ENCODE assay signal across 17 cellular contexts in genomic region chr5:142317173-142317572, GRCh38. TPM values are rescaled to one million over a fixed set of nuclear protein-coding genes. Genes with fewer than 3 reads are reported as not detected.
A peak's percentile ranks its signal among the peaks of the same experiment; 100 is the strongest.
DNase-seq lines count a peak whose midpoint lies in the region; ATAC-seq and TF ChIP-seq lines count a peak whose summit lies in the region.
"Had no signal": no experiment of that assay in that cellular context is flagged by ENCODE, and none has a peak within 500 bp of the region (broad histone marks: within the 10 kb centered on the region; RNA-seq: fewer than 3 reads in every experiment).

No MANE protein-coding gene starts in this region.

- H3K36me3 Mint-ChIP-seq in MCF 10A (ENCODE audit: insufficient read depth, unreplicated experiment) (peaks cover 15% of the 10 kb centered on the region), neural crest cell (ENCODE audit: low read depth) (peaks cover 11% of the 10 kb centered on the region)

- H3K36me3 ChIP-seq in mammary epithelial cell (ENCODE audit: insufficient read depth, low read length) (peaks cover 10% of the 10 kb centered on the region), heart left ventricle (peaks cover 0 to 28% (median 16%) of the 10 kb centered on the region in 9 donors), brain microvascular endothelial cell (replicated peaks) (peaks cover 45% of the 10 kb centered on the region)
- H3K36me3 ChIP-seq: HAP-1 had no signal

- peaks cover 23% of the 10 kb centered on the region for H3K4me1 ChIP-seq in mammary epithelial cell (ENCODE audit: insufficient read depth, low read length)
- H3K4me1 ChIP-seq in heart left ventricle, result peaks cover 20 to 100% (median 86%) of the 10 kb centered on the region in 12 donors
- H3K4me1 ChIP-seq: HAP-1 had no signal

- no peaks in the 10 kb centered on the region for H3K9me3 ChIP-seq in mammary epithelial cell (replicated peaks; ENCODE audit: insufficient read depth, low read length)
- no peaks in the 10 kb centered on the region for H3K9me3 ChIP-seq in heart left ventricle
- H3K9me3 ChIP-seq: HAP-1 had no signal

- ATAC-seq in heart left ventricle (peak in 1 of 4 donors; percentile 64), HG03135 (IDR thresholded peaks at IDR 0.05; ENCODE audit: unreplicated experiment) (no peak)

- dilution Hi-C loops in mammary epithelial cell (cut with HindIII; ENCODE audit: low sequenced_read_pairs), result loop anchor here (5.0 kb wide), 1 partner anchor 65 kb away; no protein-coding TSS in a partner anchor

- peaks cover 12% of the 10 kb centered on the region for H4K20me1 ChIP-seq in mammary epithelial cell (ENCODE audit: insufficient read depth, low read length)

- WGBS in mammary epithelial cell (ENCODE audit: low coverage, missing lambda C conversion rate), result 34% methylated on average over 4 of the region's 5 CpGs
- 6 to 23% (median 9%) methylated on average over 4 to 5 of the region's 5 CpGs for WGBS in heart left ventricle, 4 donors

- CTCF ChIA-PET in MCF 10A (lab: Yijun Ruan, JAX) (interaction anchor here (0.6 kb wide), 1 partner anchor 317 kb away, joined by 5 read pairs; no protein-coding TSS in a partner anchor), mammary epithelial cell (lab: Charles Lee; ENCODE audit: low non-redundant PET) (no interaction called here)

- H3K4me1 Mint-ChIP-seq in MCF 10A (ENCODE audit: insufficient read depth, unreplicated experiment) (peaks cover 41% of the 10 kb centered on the region), neural crest cell (peaks cover 93% of the 10 kb centered on the region)

- POLR2A ChIA-PET in MCF 10A (lab: Yijun Ruan, JAX), result no interaction called here

- H3K27me3 ChIP-seq in mammary epithelial cell (ENCODE audit: insufficient read depth, low read length) (no peaks in the 10 kb centered on the region), heart left ventricle (peaks cover 0 to 5% (median 0%) of the 10 kb centered on the region in 9 donors), brain microvascular endothelial cell (replicated peaks) (no peaks in the 10 kb centered on the region)

- H3K9ac ChIP-seq in mammary epithelial cell (ENCODE audit: insufficient read depth, low read length), result no peak overlapping the region

- BruUV-seq in MCF 10A (replicated peaks; lab: Mats Ljungman, UMichigan), result no TSS peak
- BruUV-seq in mammary epithelial cell (replicated peaks; lab: Mats Ljungman, UMichigan), result no TSS peak

- TF ChIP-seq POLR2A in heart left ventricle (IDR thresholded peaks at IDR 0.05), result no peak

- TF ChIP-seq CTCF in MCF 10A (IDR thresholded peaks at IDR 0.05; ENCODE audit: unreplicated experiment) (no peak), mammary epithelial cell (conservative IDR thresholded peaks at IDR 0.05 in 1 of 2, IDR thresholded peaks at IDR 0.05 in 1 of 2; ENCODE audit: extremely low read depth in 1 of 2, insufficient read depth in 1 of 2, low read depth in 1 of 2, low read length in 2 of 2) (no peak), heart left ventricle (IDR thresholded peaks at IDR 0.05) (no peak), neural crest cell (conservative IDR thresholded peaks at IDR 0.05) (no peak), brain microvascular endothelial cell (IDR thresholded peaks at IDR 0.05; ENCODE audit: low read depth, low read length, missing control alignments) (no peak)

- in situ Hi-C loops in mammary epithelial cell (cut with MboI; ENCODE audit: low sequenced_read_pairs in 2 of 2) (loop anchor here in 1 of 2 donors (25.0 kb wide), 1 partner anchor 155 kb away; no protein-coding TSS in a partner anchor), brain microvascular endothelial cell (cut with HindIII; ENCODE audit: low pct_ligation_motif_present, low sequenced_read_pairs) (loop anchor here (25.0 kb wide), 1 partner anchor 220 kb away; no protein-coding TSS in a partner anchor)

- peaks cover 100% of the 10 kb centered on the region for H3K79me2 ChIP-seq in mammary epithelial cell (ENCODE audit: insufficient read depth, low read length)

- no peak overlapping the region for H3K4me3 ChIP-seq in mammary epithelial cell (replicated peaks in 1 of 3; ENCODE audit: insufficient read depth in 1 of 3, low read depth in 2 of 3, low read length in 3 of 3)
- H3K4me3 ChIP-seq in heart left ventricle, result peak overlapping the region in 5 of 12 donors; percentile 9 to 29 (median 15)
- no peak overlapping the region for H3K4me3 ChIP-seq in brain microvascular endothelial cell (ENCODE audit: low read depth, low read length)
- H3K4me3 ChIP-seq: HAP-1 had no signal

- no peak overlapping the region for H2AFZ ChIP-seq in mammary epithelial cell (ENCODE audit: low read depth, low read length)

- intact Hi-C loops in MCF 10A (cut with micrococcal nuclease) (no loop called here), mammary epithelial cell (cut with micrococcal nuclease) (no loop called here), heart left ventricle (cut with DNase I) (loop anchor here in 5 of 10 donors (2.0 to 10.0 kb wide), 6 partner anchors 20 to 378 kb away; no protein-coding TSS in a partner anchor), posterior vena cava (cut with DNase I) (no loop called here)

- H3K4me2 ChIP-seq in mammary epithelial cell (ENCODE audit: insufficient read depth, low read depth, low read length), result no peak overlapping the region

- no peak overlapping the region for H3K27ac ChIP-seq in mammary epithelial cell (ENCODE audit: insufficient read depth, low read depth, low read length)
- peak overlapping the region in 11 of 12 donors; percentile 31 to 97 (median 83) for H3K27ac ChIP-seq in heart left ventricle
- no peak overlapping the region for H3K27ac ChIP-seq in brain microvascular endothelial cell

- H3K27ac Mint-ChIP-seq in MCF 10A (ENCODE audit: low read depth, unreplicated experiment), result peak overlapping the region; percentile 52
- peak overlapping the region; percentile 10 for H3K27ac Mint-ChIP-seq in neural crest cell (ENCODE audit: unreplicated experiment)

- no peak for DNase-seq in MCF 10A (ENCODE audit: unreplicated experiment)
- DNase-seq in mammary epithelial cell, result no peak
- DNase-seq in heart left ventricle, result no peak
- no peak for DNase-seq in neural crest cell (ENCODE audit: low read depth, low spot score)
- DNase-seq in brain microvascular endothelial cell, result no peak
- DNase-seq in T-helper 9 cell, result no peak
- DNase-seq in posterior vena cava (ENCODE audit: low spot score), result no peak
- DNase-seq: 8988T; activated CD4-positive, CD25-positive, alpha-beta regulatory T cell treated with anti-CD3 and anti-CD28 coated beads, Interleukin-2, amount 50 U/mL, for 72 hours; activated gamma-delta T cell treated with Interleukin-2 at 50 U/mL for 16 hours; C1 segment of cervical spinal cord; GDM1; NCI-H1092 treated with DMSO at 0.1 percent for 48 hours; NCI-H69; occipital lobe had no signal

- H3K4me3 Mint-ChIP-seq in MCF 10A (ENCODE audit: unreplicated experiment), result no peak overlapping the region
- peak overlapping the region; percentile 76 for H3K4me3 Mint-ChIP-seq in neural crest cell

- H3K27me3 Mint-ChIP-seq in MCF 10A (ENCODE audit: insufficient read depth, unreplicated experiment) (no peaks in the 10 kb centered on the region), neural crest cell (ENCODE audit: low read depth) (no peaks in the 10 kb centered on the region)

- H3K9me3 Mint-ChIP-seq in MCF 10A (ENCODE audit: unreplicated experiment), result no peaks in the 10 kb centered on the region
- H3K9me3 Mint-ChIP-seq in neural crest cell, result no peaks in the 10 kb centered on the region

RNA-seq across cellular contexts. Expression of gene SPRY4, which starts 7.6 kb away (rescaled TPM):
- 34.5 and 41.9 TPM in 2 replicates for total RNA-seq in MCF 10A (2022)
- 10 to 100 TPM; 11.5 to 40.7 TPM for total RNA-seq in mammary epithelial cell
- 12.0 TPM for polyA plus RNA-seq in mammary epithelial cell
- 59.3 TPM for polyA minus RNA-seq in mammary epithelial cell
- total RNA-seq in heart left ventricle, result 10 to 100 TPM in 5 of 9 donors, 1 to 10 TPM in 4; 4.5 to 21.3 (median 13.8) TPM
- polyA plus RNA-seq in heart left ventricle, result 1 to 10 TPM; 4.5 to 7.2 TPM
- 42.1 and 44.2 TPM in 2 replicates for total RNA-seq in neural crest cell
- total RNA-seq in posterior vena cava, result 10 to 100 TPM; 12.5 to 20.7 TPM

Comparison
In these comparisons a context has a peak if more than half of its experiments do, and no peak if none do; other contexts are left out.
1. H3K27ac ChIP-seq: peak in heart left ventricle (11 of 12); none in mammary epithelial cell (single experiment) and brain microvascular endothelial cell (single experiment).